In the genomic region with DNA sequence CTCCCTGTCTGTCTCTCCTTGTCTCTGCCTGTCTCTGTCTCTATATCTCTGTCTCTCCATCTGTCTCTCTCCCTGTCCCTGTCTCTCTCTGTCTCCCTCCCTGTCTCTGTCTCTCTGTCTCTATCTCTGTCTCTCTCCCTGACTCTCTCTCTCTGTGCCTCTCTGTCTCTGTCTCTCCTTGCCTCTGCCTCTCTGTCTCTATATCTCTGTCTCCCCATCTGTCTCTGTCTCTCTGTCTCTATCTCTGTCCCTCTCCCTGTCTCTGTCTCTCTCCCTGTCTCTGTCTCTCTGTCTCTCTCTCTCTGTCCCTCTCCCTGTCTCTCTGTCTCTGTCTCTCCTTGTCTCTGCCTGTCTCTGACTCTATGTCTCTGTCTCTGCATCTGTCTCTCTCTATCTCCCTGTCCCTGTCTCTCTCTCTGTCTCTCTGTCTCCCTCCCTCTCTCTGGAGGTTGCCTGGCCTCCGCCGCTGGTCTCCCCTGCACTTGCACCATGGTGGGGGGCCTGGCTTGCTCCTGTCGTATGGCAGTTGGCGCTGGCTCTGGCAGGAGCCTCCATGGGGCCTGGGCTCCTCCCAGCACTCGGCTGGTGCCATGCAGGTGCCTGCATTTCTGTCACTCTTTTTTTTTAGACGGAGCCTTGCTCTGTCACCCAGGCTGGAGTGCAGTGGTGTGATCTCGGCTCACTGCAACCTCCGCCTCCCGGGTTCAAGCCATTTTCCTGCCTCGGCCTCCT, we compare ENCODE assay signal across 1 cellular context.
TF ChIP-seq lines count a peak whose summit lies in the region.

No MANE protein-coding gene starts in this region.

TF ChIP-seq in H1, 55 proteins besides CTCF, POLR2A, EP300 and RAD21:
- TF ChIP-seq SRF (IDR thresholded peaks at IDR 0.05; ENCODE audit: low read depth, low read length) (no peak), BRCA1 (IDR thresholded peaks at IDR 0.05; ENCODE audit: low read depth, low read length) (no peak), NRF1 (IDR thresholded peaks at IDR 0.05; ENCODE audit: low read depth, low read length) (no peak), RBBP5 (IDR thresholded peaks at IDR 0.05; ENCODE audit: borderline replicate concordance, low read depth, low read length) (no peak), POLR2AphosphoS5 (IDR thresholded peaks at IDR 0.05; ENCODE audit: low read depth, low read length) (no peak), CEBPB (IDR thresholded peaks at IDR 0.05; ENCODE audit: low read depth, low read length) (no peak), TBP (IDR thresholded peaks at IDR 0.05; ENCODE audit: low read depth, low read length) (no peak), POU5F1 (IDR thresholded peaks at IDR 0.05; ENCODE audit: low read depth, low read length) (no peak), SP1 (IDR thresholded peaks at IDR 0.05; ENCODE audit: low read depth, low read length) (no peak)
- TF ChIP-seq, protein P1, sequence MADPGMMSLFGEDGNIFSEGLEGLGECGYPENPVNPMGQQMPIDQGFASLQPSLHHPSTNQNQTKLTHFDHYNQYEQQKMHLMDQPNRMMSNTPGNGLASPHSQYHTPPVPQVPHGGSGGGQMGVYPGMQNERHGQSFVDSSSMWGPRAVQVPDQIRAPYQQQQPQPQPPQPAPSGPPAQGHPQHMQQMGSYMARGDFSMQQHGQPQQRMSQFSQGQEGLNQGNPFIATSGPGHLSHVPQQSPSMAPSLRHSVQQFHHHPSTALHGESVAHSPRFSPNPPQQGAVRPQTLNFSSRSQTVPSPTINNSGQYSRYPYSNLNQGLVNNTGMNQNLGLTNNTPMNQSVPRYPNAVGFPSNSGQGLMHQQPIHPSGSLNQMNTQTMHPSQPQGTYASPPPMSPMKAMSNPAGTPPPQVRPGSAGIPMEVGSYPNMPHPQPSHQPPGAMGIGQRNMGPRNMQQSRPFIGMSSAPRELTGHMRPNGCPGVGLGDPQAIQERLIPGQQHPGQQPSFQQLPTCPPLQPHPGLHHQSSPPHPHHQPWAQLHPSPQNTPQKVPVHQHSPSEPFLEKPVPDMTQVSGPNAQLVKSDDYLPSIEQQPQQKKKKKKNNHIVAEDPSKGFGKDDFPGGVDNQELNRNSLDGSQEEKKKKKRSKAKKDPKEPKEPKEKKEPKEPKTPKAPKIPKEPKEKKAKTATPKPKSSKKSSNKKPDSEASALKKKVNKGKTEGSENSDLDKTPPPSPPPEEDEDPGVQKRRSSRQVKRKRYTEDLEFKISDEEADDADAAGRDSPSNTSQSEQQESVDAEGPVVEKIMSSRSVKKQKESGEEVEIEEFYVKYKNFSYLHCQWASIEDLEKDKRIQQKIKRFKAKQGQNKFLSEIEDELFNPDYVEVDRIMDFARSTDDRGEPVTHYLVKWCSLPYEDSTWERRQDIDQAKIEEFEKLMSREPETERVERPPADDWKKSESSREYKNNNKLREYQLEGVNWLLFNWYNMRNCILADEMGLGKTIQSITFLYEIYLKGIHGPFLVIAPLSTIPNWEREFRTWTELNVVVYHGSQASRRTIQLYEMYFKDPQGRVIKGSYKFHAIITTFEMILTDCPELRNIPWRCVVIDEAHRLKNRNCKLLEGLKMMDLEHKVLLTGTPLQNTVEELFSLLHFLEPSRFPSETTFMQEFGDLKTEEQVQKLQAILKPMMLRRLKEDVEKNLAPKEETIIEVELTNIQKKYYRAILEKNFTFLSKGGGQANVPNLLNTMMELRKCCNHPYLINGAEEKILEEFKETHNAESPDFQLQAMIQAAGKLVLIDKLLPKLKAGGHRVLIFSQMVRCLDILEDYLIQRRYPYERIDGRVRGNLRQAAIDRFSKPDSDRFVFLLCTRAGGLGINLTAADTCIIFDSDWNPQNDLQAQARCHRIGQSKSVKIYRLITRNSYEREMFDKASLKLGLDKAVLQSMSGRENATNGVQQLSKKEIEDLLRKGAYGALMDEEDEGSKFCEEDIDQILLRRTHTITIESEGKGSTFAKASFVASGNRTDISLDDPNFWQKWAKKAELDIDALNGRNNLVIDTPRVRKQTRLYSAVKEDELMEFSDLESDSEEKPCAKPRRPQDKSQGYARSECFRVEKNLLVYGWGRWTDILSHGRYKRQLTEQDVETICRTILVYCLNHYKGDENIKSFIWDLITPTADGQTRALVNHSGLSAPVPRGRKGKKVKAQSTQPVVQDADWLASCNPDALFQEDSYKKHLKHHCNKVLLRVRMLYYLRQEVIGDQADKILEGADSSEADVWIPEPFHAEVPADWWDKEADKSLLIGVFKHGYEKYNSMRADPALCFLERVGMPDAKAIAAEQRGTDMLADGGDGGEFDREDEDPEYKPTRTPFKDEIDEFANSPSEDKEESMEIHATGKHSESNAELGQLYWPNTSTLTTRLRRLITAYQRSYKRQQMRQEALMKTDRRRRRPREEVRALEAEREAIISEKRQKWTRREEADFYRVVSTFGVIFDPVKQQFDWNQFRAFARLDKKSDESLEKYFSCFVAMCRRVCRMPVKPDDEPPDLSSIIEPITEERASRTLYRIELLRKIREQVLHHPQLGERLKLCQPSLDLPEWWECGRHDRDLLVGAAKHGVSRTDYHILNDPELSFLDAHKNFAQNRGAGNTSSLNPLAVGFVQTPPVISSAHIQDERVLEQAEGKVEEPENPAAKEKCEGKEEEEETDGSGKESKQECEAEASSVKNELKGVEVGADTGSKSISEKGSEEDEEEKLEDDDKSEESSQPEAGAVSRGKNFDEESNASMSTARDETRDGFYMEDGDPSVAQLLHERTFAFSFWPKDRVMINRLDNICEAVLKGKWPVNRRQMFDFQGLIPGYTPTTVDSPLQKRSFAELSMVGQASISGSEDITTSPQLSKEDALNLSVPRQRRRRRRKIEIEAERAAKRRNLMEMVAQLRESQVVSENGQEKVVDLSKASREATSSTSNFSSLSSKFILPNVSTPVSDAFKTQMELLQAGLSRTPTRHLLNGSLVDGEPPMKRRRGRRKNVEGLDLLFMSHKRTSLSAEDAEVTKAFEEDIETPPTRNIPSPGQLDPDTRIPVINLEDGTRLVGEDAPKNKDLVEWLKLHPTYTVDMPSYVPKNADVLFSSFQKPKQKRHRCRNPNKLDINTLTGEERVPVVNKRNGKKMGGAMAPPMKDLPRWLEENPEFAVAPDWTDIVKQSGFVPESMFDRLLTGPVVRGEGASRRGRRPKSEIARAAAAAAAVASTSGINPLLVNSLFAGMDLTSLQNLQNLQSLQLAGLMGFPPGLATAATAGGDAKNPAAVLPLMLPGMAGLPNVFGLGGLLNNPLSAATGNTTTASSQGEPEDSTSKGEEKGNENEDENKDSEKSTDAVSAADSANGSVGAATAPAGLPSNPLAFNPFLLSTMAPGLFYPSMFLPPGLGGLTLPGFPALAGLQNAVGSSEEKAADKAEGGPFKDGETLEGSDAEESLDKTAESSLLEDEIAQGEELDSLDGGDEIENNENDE (IDR thresholded peaks at IDR 0.05; ENCODE audit: insufficient replicate concordance, low read length): no peak
- TF ChIP-seq, protein P2, sequence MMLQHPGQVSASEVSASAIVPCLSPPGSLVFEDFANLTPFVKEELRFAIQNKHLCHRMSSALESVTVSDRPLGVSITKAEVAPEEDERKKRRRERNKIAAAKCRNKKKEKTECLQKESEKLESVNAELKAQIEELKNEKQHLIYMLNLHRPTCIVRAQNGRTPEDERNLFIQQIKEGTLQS (IDR thresholded peaks at IDR 0.05; ENCODE audit: insufficient read depth, low read depth, low read length): no peak
